In genomic region chr3:58414538-58415197, GRCh38 we compare ENCODE assay signal across 8 cellular contexts. TPM values are rescaled to one million over a fixed set of nuclear protein-coding genes. Genes with fewer than 3 reads are reported as not detected.
A peak's percentile ranks its signal among the peaks of the same experiment; 100 is the strongest.
DNase-seq lines count a peak whose midpoint lies in the region; ATAC-seq and TF ChIP-seq lines count a peak whose summit lies in the region.

No MANE protein-coding gene starts in this region.

- TF ChIP-seq EP300 in esophagus muscularis mucosa (IDR thresholded peaks at IDR 0.05) = no peak

- H3K4me3 Mint-ChIP-seq in activated CD4-positive, alpha-beta memory T cell treated with anti-CD3 and anti-CD28 coated beads, Interleukin-2, amount 10 ng/mL, durations not matched to agents 7 days and 5 days = no peak overlapping the region
- H3K4me3 Mint-ChIP-seq in natural killer cell = no peak overlapping the region

- ATAC-seq in GM21529 (IDR thresholded peaks at IDR 0.05; ENCODE audit: unreplicated experiment) (peak; percentile 69), natural killer cell (peak in 2 of 3 donors; percentile 78 to 97), upper lobe of right lung (peak; percentile 78), HG02623 (IDR thresholded peaks at IDR 0.05; ENCODE audit: unreplicated experiment) (no peak)

- peaks cover 5% of the 10 kb centered on the region for H3K4me1 Mint-ChIP-seq in activated CD4-positive, alpha-beta memory T cell treated with anti-CD3 and anti-CD28 coated beads, Interleukin-2, amount 10 ng/mL, durations not matched to agents 7 days and 5 days
- peaks cover 6 to 15% of the 10 kb centered on the region in 2 donors for H3K4me1 Mint-ChIP-seq in natural killer cell

- peaks cover 17 to 21% (median 20%) of the 10 kb centered on the region in 4 donors for H3K4me1 ChIP-seq in esophagus muscularis mucosa
- H3K4me1 ChIP-seq in upper lobe of right lung = no peaks in the 10 kb centered on the region

- no peak for TF ChIP-seq POLR2A in esophagus muscularis mucosa (IDR thresholded peaks at IDR 0.05; ENCODE audit: low read depth)

- POLR2A ChIA-PET in activated CD4-positive, alpha-beta memory T cell treated with anti-CD3 and anti-CD28 coated beads, Interleukin-2, amount 10 ng/mL, durations not matched to agents 7 days and 5 days (lab: Charles Lee) = interaction anchor here (2.0 kb wide), 1 partner anchor 108 kb away, joined by 13 read pairs; the partner anchor contains the start of genes HTD2 and RPP14

- H3K27me3 ChIP-seq in esophagus muscularis mucosa (no peaks in the 10 kb centered on the region), upper lobe of right lung (no peaks in the 10 kb centered on the region)

- DNase-seq in NCI-H226 = peak; percentile 75
- DNase-seq in activated CD4-positive, alpha-beta memory T cell treated with anti-CD3 and anti-CD28 coated beads, Interleukin-2, amount 10 ng/mL, durations not matched to agents 7 days and 5 days = peak; percentile 54
- DNase-seq in esophagus muscularis mucosa (ENCODE audit: extremely low spot score) = no peak
- DNase-seq in natural killer cell = no peak
- no peak for DNase-seq in upper lobe of right lung

- H3K9me3 ChIP-seq in esophagus muscularis mucosa (no peaks in the 10 kb centered on the region), upper lobe of right lung (no peaks in the 10 kb centered on the region)

- CTCF ChIA-PET in activated CD4-positive, alpha-beta memory T cell treated with anti-CD3 and anti-CD28 coated beads, Interleukin-2, amount 10 ng/mL, durations not matched to agents 7 days and 5 days (lab: Charles Lee) = interaction anchor here (0.6 to 3.4 kb wide), 14 partner anchors 9 to 228 kb away, joined by 3 to 28 read pairs (median 6); partner anchors contain the start of genes HTD2, PDHB, PXK and RPP14

- TF ChIP-seq CTCF in C4-2B (conservative IDR thresholded peaks at IDR 0.05) (peak; percentile 81), esophagus muscularis mucosa (IDR thresholded peaks at IDR 0.05) (peak; percentile 81 to 85 (median 83)), natural killer cell (IDR thresholded peaks at IDR 0.05) (peak; percentile 75), upper lobe of right lung (IDR thresholded peaks at IDR 0.05) (peak; percentile 81)

- H3K27me3 Mint-ChIP-seq in activated CD4-positive, alpha-beta memory T cell treated with anti-CD3 and anti-CD28 coated beads, Interleukin-2, amount 10 ng/mL, durations not matched to agents 7 days and 5 days = no peaks in the 10 kb centered on the region
- H3K27me3 Mint-ChIP-seq in natural killer cell (ENCODE audit: low read depth in 2 of 2) = no peaks in the 10 kb centered on the region

- H3K9me3 Mint-ChIP-seq in activated CD4-positive, alpha-beta memory T cell treated with anti-CD3 and anti-CD28 coated beads, Interleukin-2, amount 10 ng/mL, durations not matched to agents 7 days and 5 days = no peaks in the 10 kb centered on the region
- H3K9me3 Mint-ChIP-seq in natural killer cell = no peaks in the 10 kb centered on the region

- peaks cover 36% of the 10 kb centered on the region for H3K36me3 Mint-ChIP-seq in activated CD4-positive, alpha-beta memory T cell treated with anti-CD3 and anti-CD28 coated beads, Interleukin-2, amount 10 ng/mL, durations not matched to agents 7 days and 5 days (ENCODE audit: low read depth)
- peaks cover 12% of the 10 kb centered on the region for H3K36me3 Mint-ChIP-seq in natural killer cell

- no peak overlapping the region for H3K27ac Mint-ChIP-seq in activated CD4-positive, alpha-beta memory T cell treated with anti-CD3 and anti-CD28 coated beads, Interleukin-2, amount 10 ng/mL, durations not matched to agents 7 days and 5 days
- H3K27ac Mint-ChIP-seq in natural killer cell = peak overlapping the region; percentile 16 to 34

- H3K36me3 ChIP-seq in esophagus muscularis mucosa (peaks cover 11 to 57% (median 36%) of the 10 kb centered on the region in 4 donors), upper lobe of right lung (peaks cover 28% of the 10 kb centered on the region)

- intact Hi-C loops in esophagus muscularis mucosa (cut with DNase I) (loop anchor here (5.0 to 10.0 kb wide), 3 partner anchors 82 to 230 kb away; partner anchors contain the start of gene PXK), natural killer cell (cut with micrococcal nuclease) (loop anchor here (1.0 kb wide), 3 partner anchors 60 to 108 kb away; partner anchors contain the start of genes HTD2 and RPP14), upper lobe of right lung (cut with DNase I) (loop anchor here (10.0 kb wide), 1 partner anchor 100 kb away; no protein-coding TSS in a partner anchor)

- H3K4me3 ChIP-seq in esophagus muscularis mucosa = no peak overlapping the region
- no peak overlapping the region for H3K4me3 ChIP-seq in upper lobe of right lung

- H3K27ac ChIP-seq in C4-2B (no peak overlapping the region), esophagus muscularis mucosa (replicated peaks in 1 of 4) (peak overlapping the region in 1 of 4 donors; percentile 51), upper lobe of right lung (no peak overlapping the region)

RNA-seq across cellular contexts. Expression of gene PDHB, which starts 19.0 kb away (rescaled TPM):
- total RNA-seq in activated CD4-positive, alpha-beta memory T cell treated with anti-CD3 and anti-CD28 coated beads, Interleukin-2, amount 10 ng/mL, durations not matched to agents 7 days and 5 days = 10 to 100 TPM; 55.5 to 58.9 TPM
- total RNA-seq in esophagus muscularis mucosa (100 to 1,000 TPM; 100 to 138 (median 122) TPM), natural killer cell (10 to 100 TPM; 33.7 to 52.4 (median 39.9) TPM), upper lobe of right lung (49.6 TPM)

Comparison
In these comparisons a context has a peak if more than half of its experiments do, and no peak if none do; other contexts are left out.
1. DNase-seq: peak in NCI-H226 (single experiment) and activated CD4-positive, alpha-beta memory T cell treated with anti-CD3 and anti-CD28 coated beads, Interleukin-2, amount 10 ng/mL, durations not matched to agents 7 days and 5 days (single experiment); none in esophagus muscularis mucosa (single experiment), natural killer cell (single experiment) and upper lobe of right lung (single experiment).
2. Peak in every context shown above with its lines, with median percentiles within 50 percentile points of each other: CTCF ChIP-seq.